Comparison of ENCODE assay signal across 9 cellular contexts in genomic region chr9:79581388-79581787, GRCh38. TPM values are rescaled to one million over a fixed set of nuclear protein-coding genes. Genes with fewer than 3 reads are reported as not detected.
DNase-seq lines count a peak whose midpoint lies in the region; ATAC-seq and TF ChIP-seq lines count a peak whose summit lies in the region.
"Had no signal": no experiment of that assay in that cellular context is flagged by ENCODE, and none has a peak within 500 bp of the region (broad histone marks: within the 10 kb centered on the region; RNA-seq: fewer than 3 reads in every experiment).

No MANE protein-coding gene starts in this region.

- H3K27ac ChIP-seq in neural progenitor cell, result peak overlapping the region; percentile 82

- H3K4me1 ChIP-seq in neural progenitor cell, result peaks cover 81% of the 10 kb centered on the region

- peak overlapping the region; percentile 30 for H3K4me3 ChIP-seq in neural progenitor cell

- H3K9me3 Mint-ChIP-seq in chondrocyte (ENCODE audit: low read depth) (no peaks in the 10 kb centered on the region), neural progenitor cell (peaks cover 2% of the 10 kb centered on the region)

- no peak overlapping the region for H2AFZ ChIP-seq in neural progenitor cell (replicated peaks)

- H3K9ac ChIP-seq in neural progenitor cell, result no peak overlapping the region

- H3K79me2 ChIP-seq in neural progenitor cell (ENCODE audit: low read depth), result peaks cover 100% of the 10 kb centered on the region

- H3F3A ChIP-seq in neural progenitor cell (ENCODE audit: low read depth), result peaks cover 18% of the 10 kb centered on the region

- H3K4me1 Mint-ChIP-seq in chondrocyte (ENCODE audit: low read depth) (peaks cover 82% of the 10 kb centered on the region), neural progenitor cell (peaks cover 79% of the 10 kb centered on the region)

- H4K20me1 ChIP-seq in neural progenitor cell (ENCODE audit: low read depth), result peaks cover 100% of the 10 kb centered on the region

- H3K36me3 Mint-ChIP-seq in chondrocyte (ENCODE audit: low read depth) (peaks cover 11% of the 10 kb centered on the region), neural progenitor cell (peaks cover 80% of the 10 kb centered on the region)

- H3K4me3 Mint-ChIP-seq in chondrocyte (ENCODE audit: unreplicated experiment) (no peak overlapping the region), neural progenitor cell (peak overlapping the region; percentile 36)

- DNase-seq in EH (ENCODE audit: low read depth) (peak; percentile 70), NCI-H1105 treated with DMSO at 0.1 percent for 48 hours (lab: John Stamatoyannopoulos, UW) (peak; percentile 67), chondrocyte (ENCODE audit: low spot score) (no peak), neural progenitor cell (ENCODE audit: low spot score) (no peak), NCI-H524 (lab: John Stamatoyannopoulos, UW) (no peak)
- no peak for DNase-seq in activated effector memory CD4-positive, alpha-beta T cell treated with Interleukin-2 at 50 U/mL for 16 hours
- DNase-seq: left ventricle myocardium superior; NK-92 treated with Interleukin-12 subunit alpha and Interleukin-12 subunit beta, amount 100 ng/mL, for 24 hours had no signal

- H3K9me3 ChIP-seq in neural progenitor cell (ENCODE audit: low read depth), result no peaks in the 10 kb centered on the region

- peak overlapping the region; percentile 88 for H3K4me2 ChIP-seq in neural progenitor cell

- H3K27ac Mint-ChIP-seq in chondrocyte (ENCODE audit: unreplicated experiment), result peak overlapping the region; percentile 53
- no peak overlapping the region for H3K27ac Mint-ChIP-seq in neural progenitor cell

- TF ChIP-seq CTCF in chondrocyte (IDR thresholded peaks at IDR 0.05), result no peak
- no peak for TF ChIP-seq CTCF in neural progenitor cell (IDR thresholded peaks at IDR 0.05)

- no peaks in the 10 kb centered on the region for H3K27me3 Mint-ChIP-seq in chondrocyte (ENCODE audit: low read depth)
- H3K27me3 Mint-ChIP-seq in neural progenitor cell (ENCODE audit: insufficient read depth, low read depth), result no peaks in the 10 kb centered on the region

- ATAC-seq in activated CD4-positive, CD25-positive, alpha-beta regulatory T cell treated with anti-CD3 and anti-CD28 coated beads, Interleukin-2, amount 50 U/mL, for 24 hours, result no peak
- ATAC-seq: left ventricle myocardium superior had no signal

- H3K27me3 ChIP-seq in neural progenitor cell, result no peaks in the 10 kb centered on the region

- H3K36me3 ChIP-seq in neural progenitor cell, result peaks cover 24% of the 10 kb centered on the region

RNA-seq across cellular contexts. Expression of gene TLE4, which starts 9.6 kb away (rescaled TPM):
- total RNA-seq in chondrocyte (62.3 to 82.5 TPM (median 66.0 TPM) in 3 replicates), neural progenitor cell (ENCODE audit: low replicate concordance) (236 and 265 TPM in 2 replicates)

Comparison
In these comparisons a context has a peak if more than half of its experiments do, and no peak if none do; other contexts are left out.
1. DNase-seq: peak in EH (single experiment) and NCI-H1105 treated with DMSO at 0.1 percent for 48 hours (single experiment); none in chondrocyte (single experiment), neural progenitor cell (single experiment), activated effector memory CD4-positive, alpha-beta T cell treated with Interleukin-2 at 50 U/mL for 16 hours (single experiment) and NCI-H524 (0 of 2).